Comparison of ENCODE assay signal across 32 cellular contexts in genomic region chr9:17280350-17281012, GRCh38.
DNase-seq lines count a peak whose midpoint lies in the region; ATAC-seq and TF ChIP-seq lines count a peak whose summit lies in the region.
"Had no signal": no experiment of that assay in that cellular context is flagged by ENCODE, and none has a peak within 500 bp of the region (broad histone marks: within the 10 kb centered on the region; RNA-seq: fewer than 3 reads in every experiment).

No MANE protein-coding gene starts in this region.

- H3K9me3 Mint-ChIP-seq in HFFc6: no peaks in the 10 kb centered on the region

- H3K27ac Mint-ChIP-seq in HFFc6: no peak overlapping the region
- H3K27ac Mint-ChIP-seq: activated naive CD4-positive, alpha-beta T cell treated with anti-CD3 and anti-CD28 coated beads for 36 hours; immature natural killer cell; T-helper 17 cell had no signal

- intact Hi-C loops in breast epithelium (cut with DNase I; ENCODE audit: low total_unique reads): no loop called here
- intact Hi-C loops in vagina (cut with DNase I): no loop called here

- H3K36me3 Mint-ChIP-seq in HFFc6 (ENCODE audit: low read depth): peaks cover 7% of the 10 kb centered on the region
- H3K36me3 Mint-ChIP-seq: immature natural killer cell had no signal

- TF ChIP-seq CTCF in HFFc6 (IDR thresholded peaks at IDR 0.05): no peak
- no peak for TF ChIP-seq CTCF in cardiac fibroblast (IDR thresholded peaks at IDR 0.05; ENCODE audit: low read depth, low read length)
- no peak for TF ChIP-seq CTCF in foreskin fibroblast (IDR thresholded peaks at IDR 0.05; ENCODE audit: low read depth, low read length)
- no peak for TF ChIP-seq CTCF in foreskin keratinocyte (conservative IDR thresholded peaks at IDR 0.05)
- TF ChIP-seq CTCF in breast epithelium (IDR thresholded peaks at IDR 0.05): no peak
- no peak for TF ChIP-seq CTCF in vagina (IDR thresholded peaks at IDR 0.05)

- H3K4me1 ChIP-seq in foreskin keratinocyte: no peaks in the 10 kb centered on the region
- no peaks in the 10 kb centered on the region for H3K4me1 ChIP-seq in breast epithelium
- no peaks in the 10 kb centered on the region for H3K4me1 ChIP-seq in vagina
- H3K4me1 ChIP-seq: BE2C, colonic mucosa, pancreas, upper lobe of right lung had no signal

- H3K9me3 ChIP-seq in breast epithelium: peaks cover 0 to 9% of the 10 kb centered on the region in 2 donors
- no peaks in the 10 kb centered on the region for H3K9me3 ChIP-seq in vagina
- H3K9me3 ChIP-seq: BE2C, colonic mucosa, pancreas, upper lobe of right lung had no signal

- no peaks in the 10 kb centered on the region for H3K36me3 ChIP-seq in breast epithelium
- H3K36me3 ChIP-seq in vagina: no peaks in the 10 kb centered on the region
- H3K36me3 ChIP-seq: BE2C, cardiac muscle cell, colonic mucosa, pancreas, upper lobe of right lung had no signal

- no peaks in the 10 kb centered on the region; the same call in 1 of the 2 replicates for H3K27me3 Mint-ChIP-seq in HFFc6 (ENCODE audit: insufficient read depth)
- H3K27me3 Mint-ChIP-seq: T-helper 17 cell had no signal

- no peak for ATAC-seq in foreskin keratinocyte
- no peak for ATAC-seq in GM18511 (IDR thresholded peaks at IDR 0.05; ENCODE audit: unreplicated experiment)
- ATAC-seq: activated CD4-positive, CD25-positive, alpha-beta regulatory T cell treated with anti-CD3 and anti-CD28 coated beads, Interleukin-2, amount 50 U/mL, for 24 hours; HCT116; left lobe of liver; Panc1; pancreas; T-helper 17 cell; upper lobe of right lung had no signal

- H3K4me3 Mint-ChIP-seq in HFFc6: no peak overlapping the region
- H3K4me3 Mint-ChIP-seq: activated naive CD4-positive, alpha-beta T cell treated with anti-CD3 and anti-CD28 coated beads for 36 hours; immature natural killer cell; neural crest cell; T-helper 17 cell had no signal

- no peak overlapping the region for H3K27ac ChIP-seq in foreskin keratinocyte
- H3K27ac ChIP-seq in breast epithelium: no peak overlapping the region
- no peak overlapping the region for H3K27ac ChIP-seq in vagina
- H3K27ac ChIP-seq: cardiac muscle cell, colonic mucosa, pancreas, upper lobe of right lung had no signal

- no peak for TF ChIP-seq POLR2A in breast epithelium (IDR thresholded peaks at IDR 0.05)
- no peak for TF ChIP-seq POLR2A in vagina (IDR thresholded peaks at IDR 0.05)

- peaks cover 9% of the 10 kb centered on the region for H3K4me1 Mint-ChIP-seq in HFFc6 (ENCODE audit: low read depth)
- H3K4me1 Mint-ChIP-seq: immature natural killer cell, T-helper 17 cell had no signal

- peak; percentile 7 for DNase-seq in AG08396 (ENCODE audit: low spot score)
- peak; percentile 9 for DNase-seq in HFFc6
- DNase-seq in cardiac fibroblast (ENCODE audit: low read depth in 2 of 2): peak; percentile 66 to 74
- DNase-seq in foreskin fibroblast: peak; percentile 37 to 60
- no peak for DNase-seq in foreskin keratinocyte
- no peak for DNase-seq in breast epithelium (ENCODE audit: low spot score in 2 of 2)
- no peak for DNase-seq in vagina (ENCODE audit: extremely low spot score in 2 of 2)
- DNase-seq: activated CD4-positive, alpha-beta T cell treated with anti-CD3 and anti-CD28 coated beads, Interleukin-2, amount 50 U/mL, for 48 hours; activated naive CD4-positive, alpha-beta T cell treated with anti-CD3 and anti-CD28 coated beads for 36 hours; amniotic stem cell; BE2C; colonic mucosa; effector CD4-positive, alpha-beta T cell; immature natural killer cell; Kasumi-1; MV-4-11; NCI-H1436 treated with DMSO at 0.1 percent for 48 hours; NCI-H2107; pancreas; retina; SHP77; small intestine; stimulated activated naive CD4-positive, alpha-beta T cell; T-helper 17 cell; upper lobe of right lung had no signal

- H3K4me3 ChIP-seq in cardiac fibroblast (replicated peaks in 1 of 2; ENCODE audit: low read depth in 2 of 2, low read length in 2 of 2): no peak overlapping the region
- H3K4me3 ChIP-seq in foreskin fibroblast (ENCODE audit: low read depth in 1 of 2, low read length in 2 of 2): no peak overlapping the region
- H3K4me3 ChIP-seq in breast epithelium: no peak overlapping the region
- no peak overlapping the region for H3K4me3 ChIP-seq in vagina
- H3K4me3 ChIP-seq: cardiac muscle cell, colonic mucosa, pancreas, upper lobe of right lung had no signal

- H3K27me3 ChIP-seq in foreskin keratinocyte (no peaks in the 10 kb centered on the region), breast epithelium (no peaks in the 10 kb centered on the region), vagina (no peaks in the 10 kb centered on the region)
- H3K27me3 ChIP-seq: BE2C, cardiac muscle cell, colonic mucosa, pancreas, upper lobe of right lung had no signal

Comparison
In these comparisons a context has a peak if more than half of its experiments do, and no peak if none do; other contexts are left out.
1. DNase-seq: peak in AG08396 (single experiment), HFFc6 (single experiment), cardiac fibroblast (2 of 2) and foreskin fibroblast (2 of 2); none in foreskin keratinocyte (0 of 2), breast epithelium (0 of 2) and vagina (0 of 2).